In genomic region chr1:150574260-150575071, GRCh38 we compare ENCODE assay signal across 9 cellular contexts. TPM values are rescaled to one million over a fixed set of nuclear protein-coding genes. Genes with fewer than 3 reads are reported as not detected.
A peak's percentile ranks its signal among the peaks of the same experiment; 100 is the strongest.
DNase-seq lines count a peak whose midpoint lies in the region; ATAC-seq, FAIRE-seq and TF ChIP-seq lines count a peak whose summit lies in the region.
"Had no signal": no experiment of that assay in that cellular context is flagged by ENCODE, and none has a peak within 500 bp of the region (broad histone marks: within the 10 kb centered on the region; RNA-seq: fewer than 3 reads in every experiment).

No MANE protein-coding gene starts in this region.

- H3K4me3 ChIP-seq in Caco-2 (ENCODE audit: low read depth, low read length) (no peak overlapping the region), OCI-LY3 (ENCODE audit: low read length) (peak overlapping the region; percentile 81), endodermal cell (ENCODE audit: low read length) (peak overlapping the region; percentile 92), pancreas (peak overlapping the region in 2 of 4 donors; percentile 95 to 98)

- peaks cover 99% of the 10 kb centered on the region for H3K79me2 ChIP-seq in OCI-LY3 (ENCODE audit: low read length)

- H3K27me3 Mint-ChIP-seq in Caco-2 (ENCODE audit: insufficient read depth, unreplicated experiment), result no peaks in the 10 kb centered on the region
- H3K27me3 Mint-ChIP-seq in endodermal cell (ENCODE audit: insufficient read depth), result no peaks in the 10 kb centered on the region

- TF ChIP-seq CTCF in Caco-2 (IDR thresholded peaks at IDR 0.05; ENCODE audit: insufficient read depth in 1 of 2, low read depth in 1 of 2, low read length in 1 of 2, severe bottlenecking in 1 of 2, unreplicated experiment in 1 of 2) (no peak), OCI-LY3 (IDR thresholded peaks at IDR 0.05; ENCODE audit: low read depth, low read length) (no peak), endodermal cell (conservative IDR thresholded peaks at IDR 0.05) (no peak), pancreas (IDR thresholded peaks at IDR 0.05) (no peak)

- WGBS in endodermal cell (ENCODE audit: insufficient coverage in 1 of 2, insufficient read length in 1 of 2), 2 experiments, result 88 to 89% methylated on average over 4 of the region's 6 CpGs
- 9 to 13% methylated on average over 6 of the region's 6 CpGs for WGBS in pancreas, 2 donors

- FAIRE-seq in pancreas (lab: Jason Lieb, UNC), result no peak
- FAIRE-seq: TTC549 had no signal

- no peak overlapping the region for H2AFZ ChIP-seq in OCI-LY3 (ENCODE audit: low read depth, low read length)

- peaks cover 100% of the 10 kb centered on the region for H3K36me3 Mint-ChIP-seq in Caco-2 (ENCODE audit: insufficient read depth, unreplicated experiment)
- H3K36me3 Mint-ChIP-seq in endodermal cell (ENCODE audit: low read depth), result peaks cover 86% of the 10 kb centered on the region

- H3K27me3 ChIP-seq in Caco-2 (replicated peaks; ENCODE audit: control insufficient read depth, insufficient read depth, low read length) (no peaks in the 10 kb centered on the region), OCI-LY3 (ENCODE audit: low read depth, low read length) (no peaks in the 10 kb centered on the region), endodermal cell (ENCODE audit: control insufficient read depth, insufficient read depth, low read length, poor library complexity, severe bottlenecking) (no peaks in the 10 kb centered on the region), pancreas (no peaks in the 10 kb centered on the region)

- POLR2A ChIA-PET in Caco-2 (lab: Charles Lee), result interaction anchor here (6.2 kb wide), 1 partner anchor 11 kb away, joined by 152 read pairs; no protein-coding TSS in a partner anchor

- H3K27ac Mint-ChIP-seq in Caco-2 (ENCODE audit: unreplicated experiment) (no peak overlapping the region), endodermal cell (peak overlapping the region; percentile 78)

- H3K9me3 ChIP-seq in Caco-2, result no peaks in the 10 kb centered on the region
- no peaks in the 10 kb centered on the region for H3K9me3 ChIP-seq in OCI-LY3 (ENCODE audit: insufficient read depth, low read length)
- H3K9me3 ChIP-seq in endodermal cell (ENCODE audit: control insufficient read depth, low read length), result no peaks in the 10 kb centered on the region
- no peaks in the 10 kb centered on the region for H3K9me3 ChIP-seq in pancreas

- H3K4me1 ChIP-seq in Caco-2, result peaks cover 46% of the 10 kb centered on the region
- H3K4me1 ChIP-seq in OCI-LY3 (ENCODE audit: low read length), result peaks cover 65% of the 10 kb centered on the region
- peaks cover 6% of the 10 kb centered on the region for H3K4me1 ChIP-seq in endodermal cell (ENCODE audit: control insufficient read depth, insufficient read depth, low read length)
- H3K4me1 ChIP-seq in pancreas, result peaks cover 31 to 59% (median 58%) of the 10 kb centered on the region in 3 donors

- H3K4me3 Mint-ChIP-seq in Caco-2 (ENCODE audit: unreplicated experiment) (peak overlapping the region; percentile 100), endodermal cell (peak overlapping the region; percentile 98)

- H4K20me1 ChIP-seq in OCI-LY3 (ENCODE audit: insufficient read depth, low read length), result peaks cover 73% of the 10 kb centered on the region

- no peak for DNase-seq in Caco-2
- DNase-seq in endodermal cell, result no peak
- DNase-seq in pancreas, result no peak
- no peak for DNase-seq in hypothalamus (lab: John Stamatoyannopoulos, UW)
- DNase-seq in mesenteric fat pad (ENCODE audit: low spot score), result no peak
- DNase-seq in foreskin melanocyte, result no peak

- CTCF ChIA-PET in Caco-2 (lab: Charles Lee), result interaction anchor here (0.7 to 0.8 kb wide), 2 partner anchors 13 to 47 kb away, joined by 3 to 4 read pairs; no protein-coding TSS in a partner anchor

- H3K9me3 Mint-ChIP-seq in Caco-2 (ENCODE audit: unreplicated experiment) (no peaks in the 10 kb centered on the region), endodermal cell (no peaks in the 10 kb centered on the region)

- H3K4me2 ChIP-seq in OCI-LY3 (ENCODE audit: low read length), result peak overlapping the region; percentile 94

- H3K9ac ChIP-seq in OCI-LY3 (ENCODE audit: low read length) (peak overlapping the region; percentile 99), endodermal cell (ENCODE audit: extremely low read depth, low read length, poor library complexity, severe bottlenecking) (peak overlapping the region; percentile 100)

- H3K27ac ChIP-seq in OCI-LY3 (ENCODE audit: low read length) (peak overlapping the region; percentile 89), endodermal cell (ENCODE audit: low read depth, low read length) (no peak overlapping the region), pancreas (peak overlapping the region in 3 of 4 donors; percentile 16 to 100 (median 99))

- H3K4me1 Mint-ChIP-seq in Caco-2 (ENCODE audit: low read depth, unreplicated experiment) (peaks cover 37% of the 10 kb centered on the region), endodermal cell (peaks cover 32% of the 10 kb centered on the region)

- no TSS peak for BruUV-seq in Caco-2 (replicated peaks; lab: Mats Ljungman, UMichigan)

- intact Hi-C loops in Caco-2 (cut with micrococcal nuclease; ENCODE audit: unreplicated experiment) (no loop called here), pancreas (cut with DNase I) (no loop called here)

- ATAC-seq in pancreas, result no peak
- no peak for ATAC-seq in HG02571 (IDR thresholded peaks at IDR 0.05; ENCODE audit: unreplicated experiment)

- H3K36me3 ChIP-seq in Caco-2 (ENCODE audit: control insufficient read depth, insufficient read depth, low read length), result peaks cover 3% of the 10 kb centered on the region
- peaks cover 80% of the 10 kb centered on the region for H3K36me3 ChIP-seq in OCI-LY3 (replicated peaks; ENCODE audit: low read depth, low read length)
- peaks cover 79% of the 10 kb centered on the region for H3K36me3 ChIP-seq in endodermal cell (ENCODE audit: control insufficient read depth, insufficient read depth, low read length)
- peaks cover 0 to 29% (median 20%) of the 10 kb centered on the region in 3 donors for H3K36me3 ChIP-seq in pancreas

RNA-seq across cellular contexts. Expression of gene MCL1, which starts 4.9 kb away (rescaled TPM):
- total RNA-seq in Caco-2 (2022) (130 and 134 TPM in 2 replicates), endodermal cell (100 to 1,000 TPM; 133 to 173 TPM), pancreas (100 to 1,000 TPM in 3 of 6 donors, 10 to 100 TPM in 3; 91.6 to 163 (median 108) TPM), mesenteric fat pad (697 TPM)
- polyA plus RNA-seq in endodermal cell (2013, experiment 1 of 2), result 132 TPM
- 134 TPM for polyA plus RNA-seq in endodermal cell (2013, experiment 2 of 2)
- polyA plus RNA-seq in pancreas, result 10 to 100 TPM; 69.2 to 95.7 TPM

RNA-seq across cellular contexts. Expression of gene ADAMTSL4, which starts 25.3 kb away (rescaled TPM):
- 16.1 and 17.6 TPM in 2 replicates for total RNA-seq in Caco-2 (2022)
- total RNA-seq in endodermal cell, result 1 to 10 TPM; 3.7 to 3.9 TPM
- 2.9 TPM for polyA plus RNA-seq in endodermal cell (2013, experiment 1 of 2)
- polyA plus RNA-seq in endodermal cell (2013, experiment 2 of 2), result 1.5 TPM
- 1 to 10 TPM; 1.3 to 6.2 (median 3.0) TPM for total RNA-seq in pancreas
- polyA plus RNA-seq in pancreas, result 1 to 10 TPM; 3.5 to 8.0 TPM
- total RNA-seq in mesenteric fat pad, result 76.4 TPM

RNA-seq across cellular contexts. Expression of gene ENSA, which starts 54.9 kb away (rescaled TPM):
- total RNA-seq in Caco-2 (2022), result 178 TPM in 2 replicates
- 100 to 1,000 TPM; 266 to 364 TPM for total RNA-seq in endodermal cell
- polyA plus RNA-seq in endodermal cell (2013, experiment 1 of 2), result 140 TPM
- 146 TPM for polyA plus RNA-seq in endodermal cell (2013, experiment 2 of 2)
- total RNA-seq in pancreas, result 10 to 100 TPM; 53.9 to 76.3 (median 67.9) TPM
- 10 to 100 TPM; 62.6 to 86.0 TPM for polyA plus RNA-seq in pancreas
- 138 TPM for total RNA-seq in mesenteric fat pad

RNA-seq across cellular contexts. Expression of gene FALEC, which starts 58.9 kb away (rescaled TPM):
- total RNA-seq in Caco-2 (2022), result 0.59 and 0.63 TPM in 2 replicates
- total RNA-seq in endodermal cell, result 1 to 10 TPM in 1 of 2 donors, under 1 TPM in 1; 0.70 to 1.6 TPM
- polyA plus RNA-seq in endodermal cell (2013, experiment 1 of 2), result not detected
- not detected for polyA plus RNA-seq in endodermal cell (2013, experiment 2 of 2)
- not detected for total RNA-seq in pancreas
- polyA plus RNA-seq in pancreas, result not detected
- not detected for total RNA-seq in mesenteric fat pad
